19 cellular contexts compared by ENCODE assay signal in the genomic region with DNA sequence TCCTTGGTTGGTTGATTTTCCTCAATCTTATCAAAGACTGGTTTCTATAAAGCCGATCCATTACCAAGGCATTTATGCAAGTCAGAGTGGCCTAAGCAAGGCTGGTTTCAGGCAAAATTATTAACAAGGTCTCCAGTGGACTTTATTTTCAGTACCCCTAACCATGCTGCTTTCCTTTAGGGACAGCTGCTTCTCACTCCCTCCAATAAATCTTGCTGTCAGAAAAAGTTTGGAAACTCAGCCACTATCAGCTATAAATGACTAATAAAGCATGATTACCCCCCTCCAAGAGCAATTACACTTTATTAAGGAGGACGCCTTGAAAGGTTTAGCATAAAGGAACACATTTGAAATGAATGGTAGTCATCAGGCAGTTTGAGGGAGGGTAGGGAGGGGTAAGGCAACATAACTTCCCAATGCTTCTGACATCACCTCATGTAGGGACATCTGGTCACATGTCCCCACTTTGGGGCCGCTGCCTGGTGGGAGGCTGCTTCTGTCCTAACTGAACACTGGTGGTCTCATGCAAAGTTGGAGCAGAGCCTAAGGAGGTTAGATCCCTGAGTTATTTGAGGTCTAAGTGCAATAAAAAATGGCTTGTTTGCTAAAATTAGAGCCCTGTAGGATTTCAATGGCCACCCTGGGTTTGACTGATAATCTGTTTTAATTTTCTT. TPM values are rescaled to one million over a fixed set of nuclear protein-coding genes. Genes with fewer than 3 reads are reported as not detected.
DNase-seq lines count a peak whose midpoint lies in the region; ATAC-seq, FAIRE-seq and TF ChIP-seq lines count a peak whose summit lies in the region.
"Had no signal": no experiment of that assay in that cellular context is flagged by ENCODE, and none has a peak within 500 bp of the region (broad histone marks: within the 10 kb centered on the region; RNA-seq: fewer than 3 reads in every experiment).

No MANE protein-coding gene starts in this region.

- H3K27ac Mint-ChIP-seq in neural progenitor cell: peak overlapping the region; percentile 61
- H3K27ac Mint-ChIP-seq: B cell; CD4-positive, alpha-beta T cell had no signal

- H3K9me3 ChIP-seq in right cardiac atrium (ENCODE audit: control insufficient read depth, low read length) (no peaks in the 10 kb centered on the region), neural progenitor cell (ENCODE audit: low read depth) (no peaks in the 10 kb centered on the region)

- H3K4me1 ChIP-seq in right cardiac atrium (ENCODE audit: control insufficient read depth, insufficient read depth, low read length) (peaks cover 8% of the 10 kb centered on the region), neural progenitor cell (peaks cover 16% of the 10 kb centered on the region)

- H3K36me3 Mint-ChIP-seq in neural progenitor cell: no peaks in the 10 kb centered on the region

- peaks cover 3% of the 10 kb centered on the region for H3K27me3 Mint-ChIP-seq in neural progenitor cell (ENCODE audit: insufficient read depth, low read depth)

- no peak for ATAC-seq in right cardiac atrium

- H2AFZ ChIP-seq in neural progenitor cell (replicated peaks): peak overlapping the region; percentile 14

- H3K4me3 ChIP-seq in right cardiac atrium (ENCODE audit: low read length) (no peak overlapping the region), dorsolateral prefrontal cortex (peak overlapping the region in 2 of 59 donors; percentile 2 to 12), neural progenitor cell (no peak overlapping the region)

- no peaks in the 10 kb centered on the region for H3K9me3 Mint-ChIP-seq in neural progenitor cell
- H3K9me3 Mint-ChIP-seq: CD4-positive, alpha-beta T cell had no signal

- H3K4me1 Mint-ChIP-seq in neural progenitor cell: peaks cover 52% of the 10 kb centered on the region
- H3K4me1 Mint-ChIP-seq: B cell had no signal

- no peak for DNase-seq in right cardiac atrium
- no peak for DNase-seq in cardiac septum (ENCODE audit: low spot score)
- no peak for DNase-seq in dorsolateral prefrontal cortex
- no peak for DNase-seq in neural progenitor cell (ENCODE audit: low spot score)
- no peak for DNase-seq in HTR-8/SVneo (ENCODE audit: insufficient read length, low spot score)
- DNase-seq in AG08395 (ENCODE audit: low spot score): no peak
- DNase-seq in D721Med (ENCODE audit: insufficient read length, low spot score): no peak
- DNase-seq: CD4-positive, alpha-beta T cell; DND-41; Karpas-422; MM.1S; NCI-H1105; NCI-H187 treated with DMSO at 0.1 percent for 48 hours; NCI-H2171; NCI-H510A treated with DMSO at 0.1 percent for 48 hours; SIG-M5 had no signal

- 82% methylated on average over 3 of the region's 3 CpGs for WGBS in right cardiac atrium

- no peak overlapping the region for H3K4me2 ChIP-seq in neural progenitor cell

- intact Hi-C loops in right cardiac atrium (cut with DNase I) (no loop called here), cardiac septum (cut with DNase I) (no loop called here), dorsolateral prefrontal cortex (cut with DNase I) (no loop called here)

- TF ChIP-seq CTCF in dorsolateral prefrontal cortex (IDR thresholded peaks at IDR 0.05 in 54 of 56, conservative IDR thresholded peaks at IDR 0.05 in 2 of 56; ENCODE audit: low read depth in 1 of 56, partially characterized antibody in 56 of 56): no peak
- TF ChIP-seq CTCF in neural progenitor cell (IDR thresholded peaks at IDR 0.05): no peak
- TF ChIP-seq CTCF in D721Med (IDR thresholded peaks at IDR 0.05; ENCODE audit: insufficient read depth, missing control alignments): no peak

- H3K9ac ChIP-seq in neural progenitor cell: no peak overlapping the region

- H4K20me1 ChIP-seq in neural progenitor cell (ENCODE audit: low read depth): no peaks in the 10 kb centered on the region

- no peaks in the 10 kb centered on the region for H3K27me3 ChIP-seq in right cardiac atrium (ENCODE audit: control insufficient read depth, insufficient read depth)
- H3K27me3 ChIP-seq in dorsolateral prefrontal cortex: no peaks in the 10 kb centered on the region
- H3K27me3 ChIP-seq in neural progenitor cell: no peaks in the 10 kb centered on the region

- FAIRE-seq in HTR-8/SVneo (lab: Jason Lieb, UNC) (no peak), D721Med (lab: Jason Lieb, UNC) (no peak)
- FAIRE-seq: RCC 7860 had no signal

- H3K4me3 Mint-ChIP-seq in neural progenitor cell: no peak overlapping the region
- H3K4me3 Mint-ChIP-seq: B cell; CD4-positive, alpha-beta T cell had no signal

- no peaks in the 10 kb centered on the region for H3K36me3 ChIP-seq in neural progenitor cell

- H3K27ac ChIP-seq in right cardiac atrium (ENCODE audit: low read length) (peak overlapping the region; percentile 75), dorsolateral prefrontal cortex (peak overlapping the region in 31 of 59 donors; percentile 1 to 62 (median 33)), neural progenitor cell (no peak overlapping the region)

- H3K79me2 ChIP-seq in neural progenitor cell (ENCODE audit: low read depth): no peaks in the 10 kb centered on the region

- H3F3A ChIP-seq in neural progenitor cell (ENCODE audit: low read depth): no peaks in the 10 kb centered on the region

RNA-seq across cellular contexts. Expression of a gene that starts 58.0 kb away (rescaled TPM):
- 1 to 10 TPM; 2.1 to 6.0 (median 3.9) TPM for total RNA-seq in right cardiac atrium
- polyA plus RNA-seq in right cardiac atrium: 5.7 TPM
- 2.6 TPM for total RNA-seq in cardiac septum
- total RNA-seq in dorsolateral prefrontal cortex: 100 to 1,000 TPM in 19 of 120 experiments, 10 to 100 TPM in 101; 41.1 to 132 (median 86.4) TPM
- total RNA-seq in neural progenitor cell (ENCODE audit: low replicate concordance): 11.8 and 19.2 TPM in 2 replicates
- total RNA-seq: H4 had no signal
